8 cellular contexts compared by ENCODE assay signal in genomic region chr2:172674034-172674967, GRCh38.
DNase-seq lines count a peak whose midpoint lies in the region; ATAC-seq, FAIRE-seq and TF ChIP-seq lines count a peak whose summit lies in the region.

No MANE protein-coding gene starts in this region.

- CTCF ChIA-PET in A549 (lab: Yijun Ruan, JAX): interaction anchor here (0.9 to 2.8 kb wide), 5 partner anchors 12 to 80 kb away, joined by 3 to 13 read pairs (median 4); no protein-coding TSS in a partner anchor

- WGBS in A549 (ENCODE audit: missing lambda C conversion rate): 94% methylated on average over 39 of the region's 39 CpGs
- 48 to 59% methylated on average over 39 of the region's 39 CpGs for WGBS in testis, 2 donors

- POLR2A ChIA-PET in A549 (lab: Yijun Ruan, JAX): no interaction called here

- DNase-seq in A549 (ENCODE audit: low read depth in 1 of 2, low spot score in 1 of 2): no peak
- peak; percentile 33 for DNase-seq in HuH-7.5 (ENCODE audit: low spot score)
- no peak for DNase-seq in ascending aorta (ENCODE audit: low spot score in 2 of 2)
- DNase-seq in left lobe of liver (ENCODE audit: low spot score): peak; percentile 69
- DNase-seq in testis: peak; percentile 22
- DNase-seq in uterus: no peak
- no peak for DNase-seq in NCI-H2107 treated with DMSO at 0.1 percent for 48 hours (lab: John Stamatoyannopoulos, UW; ENCODE audit: unreplicated experiment)

- no peak for TF ChIP-seq RAD21 in A549 (conservative IDR thresholded peaks at IDR 0.05 in 1 of 2, IDR thresholded peaks at IDR 0.05 in 1 of 2)

- no peak for FAIRE-seq in A549 (lab: Jason Lieb, UNC)

- H3K9me3 ChIP-seq in A549: no peaks in the 10 kb centered on the region; the same call in 2 of the 3 replicates
- no peaks in the 10 kb centered on the region for H3K9me3 ChIP-seq in ascending aorta
- H3K9me3 ChIP-seq in testis: no peaks in the 10 kb centered on the region
- no peaks in the 10 kb centered on the region for H3K9me3 ChIP-seq in uterus

- H3K4me1 ChIP-seq in A549 (peaks cover 36% of the 10 kb centered on the region), ascending aorta (no peaks in the 10 kb centered on the region), testis (no peaks in the 10 kb centered on the region), uterus (peaks cover 0 to 3% of the 10 kb centered on the region in 2 donors)

- no peak overlapping the region for H3K4me3 ChIP-seq in A549
- H3K4me3 ChIP-seq in ascending aorta: no peak overlapping the region
- H3K4me3 ChIP-seq in testis: peak overlapping the region in 1 of 2 donors; percentile 2
- H3K4me3 ChIP-seq in uterus: no peak overlapping the region

- no peak for TF ChIP-seq EP300 in A549 (IDR thresholded peaks at IDR 0.05)

- no peak for ATAC-seq in A549
- peak; percentile 97 for ATAC-seq in left lobe of liver
- no peak for ATAC-seq in GM18868 (IDR thresholded peaks at IDR 0.05; ENCODE audit: unreplicated experiment)

- H3K27me3 ChIP-seq in ascending aorta: no peaks in the 10 kb centered on the region
- no peaks in the 10 kb centered on the region for H3K27me3 ChIP-seq in testis
- no peaks in the 10 kb centered on the region for H3K27me3 ChIP-seq in uterus

- H3K36me3 ChIP-seq in ascending aorta (no peaks in the 10 kb centered on the region), testis (ENCODE audit: low read depth, missing control alignments) (no peaks in the 10 kb centered on the region), uterus (no peaks in the 10 kb centered on the region)

- intact Hi-C loops in ascending aorta (cut with DNase I): loop anchor here (1.0 kb wide), 1 partner anchor 79 kb away; no protein-coding TSS in a partner anchor
- intact Hi-C loops in testis (cut with DNase I; ENCODE audit: low total_unique reads): no loop called here
- intact Hi-C loops in uterus (cut with DNase I; ENCODE audit: low total_unique reads): no loop called here

- peak overlapping the region; percentile 73; the same call in 2 of the 3 replicates for H3K4me2 ChIP-seq in A549

- H3K27ac ChIP-seq in A549 (peak overlapping the region; percentile 75 to 80), ascending aorta (no peak overlapping the region), testis (no peak overlapping the region), uterus (no peak overlapping the region)

- TF ChIP-seq POLR2A in A549 (IDR thresholded peaks at IDR 0.05; ENCODE audit: low read length) (no peak), testis (IDR thresholded peaks at IDR 0.05) (no peak), uterus (IDR thresholded peaks at IDR 0.05) (no peak)

- no peak for TF ChIP-seq CTCF in A549 (IDR thresholded peaks at IDR 0.05)
- TF ChIP-seq CTCF in ascending aorta (IDR thresholded peaks at IDR 0.05): peak; percentile 30 to 58 (median 39)
- TF ChIP-seq CTCF in testis (IDR thresholded peaks at IDR 0.05): no peak
- TF ChIP-seq CTCF in uterus (IDR thresholded peaks at IDR 0.05): no peak

TF ChIP-seq in A549, 52 proteins besides CTCF, POLR2A, EP300 and RAD21:
- no peak for TF ChIP-seq HOXB13 (CRISPR knock-in tag; IDR thresholded peaks at IDR 0.05; ENCODE audit: low read depth)
- TF ChIP-seq ZNF302 (CRISPR knock-in tag; IDR thresholded peaks at IDR 0.05): no peak
- TF ChIP-seq PHF8 (IDR thresholded peaks at IDR 0.05; ENCODE audit: borderline replicate concordance, low read depth): no peak
- no peak for TF ChIP-seq RNF2 (IDR thresholded peaks at IDR 0.05; ENCODE audit: borderline replicate concordance, low read depth)
- no peak for TF ChIP-seq ATOH8 (CRISPR knock-in tag; IDR thresholded peaks at IDR 0.05; ENCODE audit: low read depth)
- TF ChIP-seq MAZ (IDR thresholded peaks at IDR 0.05; ENCODE audit: borderline replicate concordance, low read depth, low read length): no peak
- TF ChIP-seq SREBF2 (IDR thresholded peaks at IDR 0.05): no peak
- TF ChIP-seq ELK1 (IDR thresholded peaks at IDR 0.05; ENCODE audit: low read depth, low read length): no peak
- TF ChIP-seq CBX8 (IDR thresholded peaks at IDR 0.05): no peak
- no peak for TF ChIP-seq CBX2 (IDR thresholded peaks at IDR 0.05; ENCODE audit: borderline replicate concordance, low read depth)
- TF ChIP-seq NR3C1 (IDR thresholded peaks at IDR 0.05): no peak

Comparison
In these comparisons a context has a peak if more than half of its experiments do, and no peak if none do; other contexts are left out.
1. DNase-seq: peak in HuH-7.5 (single experiment), left lobe of liver (single experiment) and testis (single experiment); none in A549 (0 of 2), ascending aorta (0 of 2), uterus (0 of 2) and NCI-H2107 treated with DMSO at 0.1 percent for 48 hours (single experiment).
2. H3K27ac ChIP-seq: peak in A549 (2 of 2); none in ascending aorta (0 of 2), testis (0 of 2) and uterus (0 of 2).
3. CTCF ChIP-seq: peak in ascending aorta (3 of 3); none in A549 (single experiment), testis (0 of 3) and uterus (0 of 4).